24 cellular contexts compared by ENCODE assay signal in the genomic region with DNA sequence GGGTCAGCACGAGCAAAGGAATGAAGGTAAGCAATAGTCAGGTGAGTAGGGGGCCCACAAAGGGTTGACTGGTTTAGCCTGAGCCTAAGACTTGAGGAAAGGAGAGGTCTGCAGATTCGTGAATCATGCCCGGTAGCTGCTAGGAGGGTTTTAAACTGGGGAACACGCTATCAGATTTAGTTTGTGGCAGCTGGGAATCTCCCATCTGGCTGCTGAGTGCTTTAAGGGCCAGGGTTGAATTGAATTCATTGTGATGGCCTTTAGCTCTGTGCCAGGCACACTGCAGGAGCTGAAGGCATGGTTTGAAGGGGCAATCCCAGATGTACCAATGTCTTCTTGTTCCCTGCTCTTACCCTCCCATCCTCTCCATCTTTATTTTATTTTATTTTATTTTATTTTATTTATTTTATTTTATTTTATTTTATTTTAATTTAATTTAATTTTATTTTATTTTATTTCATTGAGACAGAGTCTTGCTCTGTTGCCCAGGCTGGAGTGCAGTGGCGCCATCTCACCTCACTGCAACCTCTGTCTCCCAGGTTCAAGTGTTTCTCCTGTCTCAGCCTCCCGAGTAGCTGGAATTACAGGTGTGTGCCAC. TPM values are rescaled to one million over a fixed set of nuclear protein-coding genes. Genes with fewer than 3 reads are reported as not detected.
DNase-seq lines count a peak whose midpoint lies in the region; ATAC-seq, FAIRE-seq and TF ChIP-seq lines count a peak whose summit lies in the region.
"Had no signal": no experiment of that assay in that cellular context is flagged by ENCODE, and none has a peak within 500 bp of the region (broad histone marks: within the 10 kb centered on the region; RNA-seq: fewer than 3 reads in every experiment).

No MANE protein-coding gene starts in this region.

- H3K27me3 ChIP-seq in OCI-LY3 (ENCODE audit: low read depth, low read length) (no peaks in the 10 kb centered on the region), ovary (no peaks in the 10 kb centered on the region)
- H3K27me3 ChIP-seq: SJCRH30 had no signal

- no peaks in the 10 kb centered on the region for H3K9me3 Mint-ChIP-seq in endothelial cell (ENCODE audit: unreplicated experiment)
- H3K9me3 Mint-ChIP-seq in nephron: no peaks in the 10 kb centered on the region
- H3K9me3 Mint-ChIP-seq in effector memory CD8-positive, alpha-beta T cell: no peaks in the 10 kb centered on the region
- H3K9me3 Mint-ChIP-seq: naive thymus-derived CD8-positive, alpha-beta T cell; stimulated activated naive CD8-positive, alpha-beta T cell treated with anti-CD3 and anti-CD28 coated beads, Interleukin-15, Interleukin-2, amounts not matched to agents 100 ng/mL and 50 ng/mL, for 24 hours had no signal

- intact Hi-C loops in ovary (cut with DNase I): no loop called here

- ATAC-seq in effector memory CD8-positive, alpha-beta T cell (replicated peaks): no peak
- ATAC-seq: activated CD4-positive, alpha-beta T cell treated with anti-CD3 and anti-CD28 coated beads for 36 hours; lower lobe of right lung; naive thymus-derived CD8-positive, alpha-beta T cell; PC-3 had no signal

- peaks cover 17% of the 10 kb centered on the region for H4K20me1 ChIP-seq in OCI-LY3 (ENCODE audit: insufficient read depth, low read length)

- H3K36me3 ChIP-seq in OCI-LY3 (replicated peaks; ENCODE audit: low read depth, low read length) (peaks cover 14% of the 10 kb centered on the region), ovary (no peaks in the 10 kb centered on the region)
- H3K36me3 ChIP-seq: lower lobe of right lung had no signal

- H3K36me3 Mint-ChIP-seq in endothelial cell (ENCODE audit: low read depth, unreplicated experiment): no peaks in the 10 kb centered on the region
- H3K36me3 Mint-ChIP-seq in nephron (ENCODE audit: low read depth): no peaks in the 10 kb centered on the region
- H3K36me3 Mint-ChIP-seq in effector memory CD8-positive, alpha-beta T cell (ENCODE audit: insufficient read depth): peaks cover 3% of the 10 kb centered on the region
- H3K36me3 Mint-ChIP-seq: naive thymus-derived CD8-positive, alpha-beta T cell had no signal

- no peak overlapping the region for H3K9ac ChIP-seq in OCI-LY3 (ENCODE audit: low read length)

- peaks cover 18% of the 10 kb centered on the region for H3K4me1 ChIP-seq in OCI-LY3 (ENCODE audit: low read length)
- H3K4me1 ChIP-seq in ovary (ENCODE audit: insufficient read depth): peaks cover 11% of the 10 kb centered on the region

- peaks cover 33% of the 10 kb centered on the region for H3K79me2 ChIP-seq in OCI-LY3 (ENCODE audit: low read length)

- H3K27ac Mint-ChIP-seq in endothelial cell (ENCODE audit: unreplicated experiment) (no peak overlapping the region), nephron (no peak overlapping the region)
- no peak overlapping the region for H3K27ac Mint-ChIP-seq in effector memory CD8-positive, alpha-beta T cell
- H3K27ac Mint-ChIP-seq: activated CD4-positive, alpha-beta T cell treated with anti-CD3 and anti-CD28 coated beads for 36 hours; stimulated activated naive CD8-positive, alpha-beta T cell treated with anti-CD3 and anti-CD28 coated beads, Interleukin-15, Interleukin-2, amounts not matched to agents 100 ng/mL and 50 ng/mL, for 24 hours had no signal

- peak overlapping the region; percentile 93; the same call in 1 of the 2 replicates for H3K4me2 ChIP-seq in OCI-LY3 (ENCODE audit: low read length)

- TF ChIP-seq EP300 in ovary (IDR thresholded peaks at IDR 0.05): no peak

- H3K4me3 ChIP-seq in OCI-LY3 (ENCODE audit: low read length): no peak overlapping the region; the same call in 1 of the 2 replicates
- H3K4me3 ChIP-seq in ovary: no peak overlapping the region

- no peak overlapping the region for H2AFZ ChIP-seq in OCI-LY3 (ENCODE audit: low read depth, low read length)

- TF ChIP-seq POLR2A in ovary (IDR thresholded peaks at IDR 0.05) (no peak), H54 (IDR thresholded peaks at IDR 0.05; ENCODE audit: low read depth, low read length) (no peak)

- TF ChIP-seq CTCF in C4-2B (conservative IDR thresholded peaks at IDR 0.05) (no peak), OCI-LY3 (IDR thresholded peaks at IDR 0.05; ENCODE audit: low read depth, low read length) (no peak), endothelial cell (IDR thresholded peaks at IDR 0.05; ENCODE audit: unreplicated experiment) (no peak), nephron (IDR thresholded peaks at IDR 0.05; ENCODE audit: unreplicated experiment in 3 of 3) (no peak), ovary (IDR thresholded peaks at IDR 0.05) (no peak)

- DNase-seq in endothelial cell (ENCODE audit: low spot score): no peak
- no peak for DNase-seq in NOMO-1 (lab: John Stamatoyannopoulos, UW; ENCODE audit: unreplicated experiment in 2 of 2)
- no peak for DNase-seq in effector memory CD8-positive, alpha-beta T cell
- DNase-seq in ovary: no peak
- no peak for DNase-seq in H54 (ENCODE audit: insufficient read length, low spot score)
- DNase-seq: activated CD4-positive, alpha-beta T cell treated with anti-CD3 and anti-CD28 coated beads for 36 hours; activated gamma-delta T cell treated with Interleukin-2 at 50 U/mL for 16 hours; Calu3; cortex of kidney; lower lobe of right lung; MV-4-11; naive thymus-derived CD8-positive, alpha-beta T cell; NCI-H2029 treated with DMSO at 0.1 percent for 48 hours; NCI-H446 treated with DMSO at 0.1 percent for 48 hours; PC-3; retina; SJCRH30; T-helper 9 cell had no signal

- H3K4me3 Mint-ChIP-seq in endothelial cell (ENCODE audit: unreplicated experiment): peak overlapping the region; percentile 85
- peak overlapping the region in 2 of 3 experiments; percentile 82 for H3K4me3 Mint-ChIP-seq in nephron
- H3K4me3 Mint-ChIP-seq in effector memory CD8-positive, alpha-beta T cell: no peak overlapping the region

- 73 to 89% (median 83%) methylated on average over 6 of the region's 6 CpGs for WGBS in ovary, 3 donors

- H3K4me1 Mint-ChIP-seq in endothelial cell (ENCODE audit: unreplicated experiment) (peaks cover 25% of the 10 kb centered on the region), nephron (peaks cover 22% of the 10 kb centered on the region)
- H3K4me1 Mint-ChIP-seq in effector memory CD8-positive, alpha-beta T cell (ENCODE audit: low read depth in 2 of 2): peaks cover 5 to 17% of the 10 kb centered on the region in 2 donors

- FAIRE-seq in H54 (lab: Jason Lieb, UNC): no peak
- FAIRE-seq: astrocyte, G401.6 had no signal

- H3K27ac ChIP-seq in C4-2B: peak overlapping the region; percentile 96
- no peak overlapping the region for H3K27ac ChIP-seq in OCI-LY3 (ENCODE audit: low read length)
- no peak overlapping the region for H3K27ac ChIP-seq in ovary
- H3K27ac ChIP-seq: SJCRH30 had no signal

- H3K27me3 Mint-ChIP-seq in endothelial cell (ENCODE audit: unreplicated experiment) (peaks cover 4% of the 10 kb centered on the region), nephron (ENCODE audit: low read depth) (peaks cover 26% of the 10 kb centered on the region)
- peaks cover 31 to 51% of the 10 kb centered on the region in 2 donors for H3K27me3 Mint-ChIP-seq in effector memory CD8-positive, alpha-beta T cell

- no peaks in the 10 kb centered on the region for H3K9me3 ChIP-seq in OCI-LY3 (ENCODE audit: insufficient read depth, low read length)
- H3K9me3 ChIP-seq in ovary: no peaks in the 10 kb centered on the region
- H3K9me3 ChIP-seq: lower lobe of right lung, SJCRH30 had no signal

RNA-seq across cellular contexts. Expression of gene NECTIN1, which starts 1.9 kb away (rescaled TPM):
- total RNA-seq in endothelial cell (ENCODE audit: unreplicated experiment) (17.9 TPM), ovary (10 to 100 TPM in 1 of 7 donors, 1 to 10 TPM in 6; 1.5 to 12.1 (median 6.3) TPM)
- 1 to 10 TPM; 3.8 to 4.2 TPM for polyA plus RNA-seq in ovary

Comparison
In these comparisons a context has a peak if more than half of its experiments do, and no peak if none do; other contexts are left out.
1. H3K4me3 Mint-ChIP-seq: peak in endothelial cell (single experiment) and nephron (2 of 3); none in effector memory CD8-positive, alpha-beta T cell (0 of 2).